8 cellular contexts compared by ENCODE assay signal in genomic region chr7:124263232-124263827, GRCh38.
A peak's percentile ranks its signal among the peaks of the same experiment; 100 is the strongest.
DNase-seq lines count a peak whose midpoint lies in the region; ATAC-seq and TF ChIP-seq lines count a peak whose summit lies in the region.

No MANE protein-coding gene starts in this region.

- ATAC-seq in GM18909 (IDR thresholded peaks at IDR 0.05; ENCODE audit: poor library complexity, unreplicated experiment): peak; percentile 98
- peak; percentile 95 for ATAC-seq in HG02678 (IDR thresholded peaks at IDR 0.05; ENCODE audit: unreplicated experiment)

- DNase-seq in NB4 (ENCODE audit: low read depth): peak; percentile 23
- peak; percentile 79 for DNase-seq in islet precursor cell
- DNase-seq in central memory CD4-positive, alpha-beta T cell: no peak
- DNase-seq in activated naive CD4-positive, alpha-beta T cell treated with anti-CD3 and anti-CD28 coated beads, Interleukin-2, amount 50 U/mL, for 16 hours: no peak
- DNase-seq in NOMO-1 (lab: John Stamatoyannopoulos, UW; ENCODE audit: unreplicated experiment in 2 of 2): no peak
- DNase-seq in HPDE6-E6E7 (ENCODE audit: extremely low spot score): no peak

- TF ChIP-seq CTCF in NB4 (IDR thresholded peaks at IDR 0.05; ENCODE audit: low read depth, low read length): no peak

- no peak for TF ChIP-seq POLR2A in NB4 (IDR thresholded peaks at IDR 0.05; ENCODE audit: extremely low read depth, insufficient read length)

- H3K4me3 ChIP-seq in NB4 (ENCODE audit: low read depth, low read length): no peak overlapping the region

Comparison
In these comparisons a context has a peak if more than half of its experiments do, and no peak if none do; other contexts are left out.
1. DNase-seq: peak in NB4 (single experiment) and islet precursor cell (single experiment); none in central memory CD4-positive, alpha-beta T cell (single experiment), activated naive CD4-positive, alpha-beta T cell treated with anti-CD3 and anti-CD28 coated beads, Interleukin-2, amount 50 U/mL, for 16 hours (single experiment), NOMO-1 (0 of 2) and HPDE6-E6E7 (single experiment).